In genomic region chr3:16264708-16265454, GRCh38 we compare ENCODE assay signal across 1 cellular context.
A peak's percentile ranks its signal among the peaks of the same experiment; 100 is the strongest.
TF ChIP-seq lines count a peak whose summit lies in the region.

Gene DPH3 (minus strand): TSS chr3:16264943. CDS start chr3:16264876, 67 bp downstream.
Gene OXNAD1 (plus strand): TSS chr3:16265212. CDS start chr3:16270953, 5,741 bp downstream.

TF ChIP-seq in HepG2, 621 proteins besides CTCF, POLR2A, EP300 and RAD21 (continued from another document and continues in another):
- TF ChIP-seq, protein P1, sequence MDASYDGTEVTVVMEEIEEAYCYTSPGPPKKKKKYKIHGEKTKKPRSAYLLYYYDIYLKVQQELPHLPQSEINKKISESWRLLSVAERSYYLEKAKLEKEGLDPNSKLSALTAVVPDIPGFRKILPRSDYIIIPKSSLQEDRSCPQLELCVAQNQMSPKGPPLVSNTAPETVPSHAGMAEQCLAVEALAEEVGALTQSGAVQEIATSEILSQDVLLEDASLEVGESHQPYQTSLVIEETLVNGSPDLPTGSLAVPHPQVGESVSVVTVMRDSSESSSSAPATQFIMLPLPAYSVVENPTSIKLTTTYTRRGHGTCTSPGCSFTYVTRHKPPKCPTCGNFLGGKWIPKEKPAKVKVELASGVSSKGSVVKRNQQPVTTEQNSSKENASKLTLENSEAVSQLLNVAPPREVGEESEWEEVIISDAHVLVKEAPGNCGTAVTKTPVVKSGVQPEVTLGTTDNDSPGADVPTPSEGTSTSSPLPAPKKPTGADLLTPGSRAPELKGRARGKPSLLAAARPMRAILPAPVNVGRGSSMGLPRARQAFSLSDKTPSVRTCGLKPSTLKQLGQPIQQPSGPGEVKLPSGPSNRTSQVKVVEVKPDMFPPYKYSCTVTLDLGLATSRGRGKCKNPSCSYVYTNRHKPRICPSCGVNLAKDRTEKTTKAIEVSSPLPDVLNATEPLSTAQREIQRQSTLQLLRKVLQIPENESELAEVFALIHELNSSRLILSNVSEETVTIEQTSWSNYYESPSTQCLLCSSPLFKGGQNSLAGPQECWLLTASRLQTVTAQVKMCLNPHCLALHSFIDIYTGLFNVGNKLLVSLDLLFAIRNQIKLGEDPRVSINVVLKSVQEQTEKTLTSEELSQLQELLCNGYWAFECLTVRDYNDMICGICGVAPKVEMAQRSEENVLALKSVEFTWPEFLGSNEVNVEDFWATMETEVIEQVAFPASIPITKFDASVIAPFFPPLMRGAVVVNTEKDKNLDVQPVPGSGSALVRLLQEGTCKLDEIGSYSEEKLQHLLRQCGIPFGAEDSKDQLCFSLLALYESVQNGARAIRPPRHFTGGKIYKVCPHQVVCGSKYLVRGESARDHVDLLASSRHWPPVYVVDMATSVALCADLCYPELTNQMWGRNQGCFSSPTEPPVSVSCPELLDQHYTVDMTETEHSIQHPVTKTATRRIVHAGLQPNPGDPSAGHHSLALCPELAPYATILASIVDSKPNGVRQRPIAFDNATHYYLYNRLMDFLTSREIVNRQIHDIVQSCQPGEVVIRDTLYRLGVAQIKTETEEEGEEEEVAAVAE (CRISPR knock-in tag; IDR thresholded peaks at IDR 0.05; ENCODE audit: borderline replicate concordance) = peak; percentile 95
- TF ChIP-seq EZH2 (conservative IDR thresholded peaks at IDR 0.05; ENCODE audit: low read depth, low read length) = no peak
- TF ChIP-seq DNMT1 (CRISPR knock-in tag; IDR thresholded peaks at IDR 0.05) = no peak
- TF ChIP-seq ZNF337 (CRISPR knock-in tag; IDR thresholded peaks at IDR 0.05; ENCODE audit: borderline replicate concordance, low read depth) = no peak
- TF ChIP-seq, protein P2, sequence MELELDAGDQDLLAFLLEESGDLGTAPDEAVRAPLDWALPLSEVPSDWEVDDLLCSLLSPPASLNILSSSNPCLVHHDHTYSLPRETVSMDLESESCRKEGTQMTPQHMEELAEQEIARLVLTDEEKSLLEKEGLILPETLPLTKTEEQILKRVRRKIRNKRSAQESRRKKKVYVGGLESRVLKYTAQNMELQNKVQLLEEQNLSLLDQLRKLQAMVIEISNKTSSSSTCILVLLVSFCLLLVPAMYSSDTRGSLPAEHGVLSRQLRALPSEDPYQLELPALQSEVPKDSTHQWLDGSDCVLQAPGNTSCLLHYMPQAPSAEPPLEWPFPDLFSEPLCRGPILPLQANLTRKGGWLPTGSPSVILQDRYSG (CRISPR knock-in tag; IDR thresholded peaks at IDR 0.05) = no peak
- no peak for TF ChIP-seq ZNF790 (CRISPR knock-in tag; IDR thresholded peaks at IDR 0.05; ENCODE audit: borderline replicate concordance)
- TF ChIP-seq, protein P3, sequence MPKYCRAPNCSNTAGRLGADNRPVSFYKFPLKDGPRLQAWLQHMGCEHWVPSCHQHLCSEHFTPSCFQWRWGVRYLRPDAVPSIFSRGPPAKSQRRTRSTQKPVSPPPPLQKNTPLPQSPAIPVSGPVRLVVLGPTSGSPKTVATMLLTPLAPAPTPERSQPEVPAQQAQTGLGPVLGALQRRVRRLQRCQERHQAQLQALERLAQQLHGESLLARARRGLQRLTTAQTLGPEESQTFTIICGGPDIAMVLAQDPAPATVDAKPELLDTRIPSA (CRISPR knock-in tag; IDR thresholded peaks at IDR 0.05; ENCODE audit: borderline replicate concordance) = 0 out of 2 replicates have a peak, but pooled peaks have one; percentile 64
- no peak for TF ChIP-seq BCLAF1 (IDR thresholded peaks at IDR 0.05)
- no peak for TF ChIP-seq BATF2 (CRISPR knock-in tag; IDR thresholded peaks at IDR 0.05)
- 0 out of 2 replicates have a peak, but pooled peaks have one; percentile 1 for TF ChIP-seq ZNF891 (CRISPR knock-in tag; IDR thresholded peaks at IDR 0.05)
- no peak; the same call in 1 of the 2 replicates for TF ChIP-seq ELK4 (CRISPR knock-in tag; IDR thresholded peaks at IDR 0.05; ENCODE audit: borderline replicate concordance)
- TF ChIP-seq YY1 (IDR thresholded peaks at IDR 0.05; ENCODE audit: insufficient read depth, insufficient replicate concordance, low read depth, low read length) = peak; percentile 52
- no peak for TF ChIP-seq JUNB (CRISPR knock-in tag; IDR thresholded peaks at IDR 0.05; ENCODE audit: borderline replicate concordance)
- TF ChIP-seq MATR3 (CRISPR knock-in tag; IDR thresholded peaks at IDR 0.05) = no peak
- peak; percentile 65 for TF ChIP-seq GMEB2 (CRISPR knock-in tag; IDR thresholded peaks at IDR 0.05; ENCODE audit: low read depth)
- TF ChIP-seq ZNF75D (CRISPR knock-in tag; IDR thresholded peaks at IDR 0.05; ENCODE audit: borderline replicate concordance) = no peak
- TF ChIP-seq, protein P4, sequence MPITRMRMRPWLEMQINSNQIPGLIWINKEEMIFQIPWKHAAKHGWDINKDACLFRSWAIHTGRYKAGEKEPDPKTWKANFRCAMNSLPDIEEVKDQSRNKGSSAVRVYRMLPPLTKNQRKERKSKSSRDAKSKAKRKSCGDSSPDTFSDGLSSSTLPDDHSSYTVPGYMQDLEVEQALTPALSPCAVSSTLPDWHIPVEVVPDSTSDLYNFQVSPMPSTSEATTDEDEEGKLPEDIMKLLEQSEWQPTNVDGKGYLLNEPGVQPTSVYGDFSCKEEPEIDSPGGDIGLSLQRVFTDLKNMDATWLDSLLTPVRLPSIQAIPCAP (CRISPR knock-in tag; IDR thresholded peaks at IDR 0.05; ENCODE audit: low read depth) = no peak
- no peak for TF ChIP-seq TEF (CRISPR knock-in tag; IDR thresholded peaks at IDR 0.05)
- TF ChIP-seq ZNF143 (CRISPR knock-in tag; IDR thresholded peaks at IDR 0.05) = peak; percentile 59
- TF ChIP-seq ATF6 (CRISPR knock-in tag; conservative IDR thresholded peaks at IDR 0.05) = no peak
- TF ChIP-seq ZNF451 (CRISPR knock-in tag; IDR thresholded peaks at IDR 0.05) = peak; percentile 52; the same call in 1 of the 2 replicates
- TF ChIP-seq ZNF761 (CRISPR knock-in tag; conservative IDR thresholded peaks at IDR 0.05) = peak; percentile 82; the same call in 1 of the 2 replicates
- TF ChIP-seq MED13 (CRISPR knock-in tag; IDR thresholded peaks at IDR 0.05) = no peak
- no peak for TF ChIP-seq ZNF354B (CRISPR knock-in tag; IDR thresholded peaks at IDR 0.05)
- no peak; the same call in 1 of the 2 replicates for TF ChIP-seq TFE3 (CRISPR knock-in tag; IDR thresholded peaks at IDR 0.05)
- TF ChIP-seq MIER3 (CRISPR knock-in tag; IDR thresholded peaks at IDR 0.05; ENCODE audit: borderline replicate concordance) = 0 out of 2 replicates have a peak, but pooled peaks have one; percentile 62
- no peak for TF ChIP-seq ZNF101 (CRISPR knock-in tag; IDR thresholded peaks at IDR 0.05; ENCODE audit: borderline replicate concordance, low read depth)
- no peak for TF ChIP-seq ZBTB8A (CRISPR knock-in tag; IDR thresholded peaks at IDR 0.05; ENCODE audit: borderline replicate concordance, low read depth)
- TF ChIP-seq, protein P5, sequence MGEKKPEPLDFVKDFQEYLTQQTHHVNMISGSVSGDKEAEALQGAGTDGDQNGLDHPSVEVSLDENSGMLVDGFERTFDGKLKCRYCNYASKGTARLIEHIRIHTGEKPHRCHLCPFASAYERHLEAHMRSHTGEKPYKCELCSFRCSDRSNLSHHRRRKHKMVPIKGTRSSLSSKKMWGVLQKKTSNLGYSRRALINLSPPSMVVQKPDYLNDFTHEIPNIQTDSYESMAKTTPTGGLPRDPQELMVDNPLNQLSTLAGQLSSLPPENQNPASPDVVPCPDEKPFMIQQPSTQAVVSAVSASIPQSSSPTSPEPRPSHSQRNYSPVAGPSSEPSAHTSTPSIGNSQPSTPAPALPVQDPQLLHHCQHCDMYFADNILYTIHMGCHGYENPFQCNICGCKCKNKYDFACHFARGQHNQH (CRISPR knock-in tag; IDR thresholded peaks at IDR 0.05) = peak; percentile 87; the same call in 1 of the 2 replicates
- peak; percentile 86 for TF ChIP-seq RFX3 (CRISPR knock-in tag; IDR thresholded peaks at IDR 0.05)
- TF ChIP-seq HNF4A (CRISPR knock-in tag; IDR thresholded peaks at IDR 0.05) = peak; percentile 1; the same call in 1 of the 2 replicates
